In genomic region chr20:14310977-14311654, GRCh38 we compare ENCODE assay signal across 2 cellular contexts.
TF ChIP-seq lines count a peak whose summit lies in the region.

No MANE protein-coding gene starts in this region.

TF ChIP-seq in A549, 52 proteins besides CTCF, POLR2A, EP300 and RAD21 (continued from another document):
- TF ChIP-seq REST (IDR thresholded peaks at IDR 0.05) (no peak), BCL3 (IDR thresholded peaks at IDR 0.05) (no peak), HDAC2 (IDR thresholded peaks at IDR 0.05) (no peak), ESRRA (IDR thresholded peaks at IDR 0.05; ENCODE audit: borderline replicate concordance, low read length) (no peak), RNF2 (IDR thresholded peaks at IDR 0.05; ENCODE audit: borderline replicate concordance, low read depth) (no peak), ZC3H11A (IDR thresholded peaks at IDR 0.05) (no peak), TP53 (CRISPR knock-in tag; IDR thresholded peaks at IDR 0.05) (no peak), PHF8 (IDR thresholded peaks at IDR 0.05; ENCODE audit: borderline replicate concordance, low read depth) (no peak), RARB (CRISPR knock-in tag; IDR thresholded peaks at IDR 0.05) (no peak), MAZ (IDR thresholded peaks at IDR 0.05; ENCODE audit: borderline replicate concordance, low read depth, low read length) (no peak), HEYL (CRISPR knock-in tag; IDR thresholded peaks at IDR 0.05) (no peak)
- TF ChIP-seq, protein P1, sequence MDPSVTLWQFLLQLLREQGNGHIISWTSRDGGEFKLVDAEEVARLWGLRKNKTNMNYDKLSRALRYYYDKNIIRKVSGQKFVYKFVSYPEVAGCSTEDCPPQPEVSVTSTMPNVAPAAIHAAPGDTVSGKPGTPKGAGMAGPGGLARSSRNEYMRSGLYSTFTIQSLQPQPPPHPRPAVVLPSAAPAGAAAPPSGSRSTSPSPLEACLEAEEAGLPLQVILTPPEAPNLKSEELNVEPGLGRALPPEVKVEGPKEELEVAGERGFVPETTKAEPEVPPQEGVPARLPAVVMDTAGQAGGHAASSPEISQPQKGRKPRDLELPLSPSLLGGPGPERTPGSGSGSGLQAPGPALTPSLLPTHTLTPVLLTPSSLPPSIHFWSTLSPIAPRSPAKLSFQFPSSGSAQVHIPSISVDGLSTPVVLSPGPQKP (IDR thresholded peaks at IDR 0.05; ENCODE audit: low read depth, low read length): no peak
- TF ChIP-seq, protein P2, sequence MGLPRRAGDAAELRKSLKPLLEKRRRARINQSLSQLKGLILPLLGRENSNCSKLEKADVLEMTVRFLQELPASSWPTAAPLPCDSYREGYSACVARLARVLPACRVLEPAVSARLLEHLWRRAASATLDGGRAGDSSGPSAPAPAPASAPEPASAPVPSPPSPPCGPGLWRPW (IDR thresholded peaks at IDR 0.05): no peak
- TF ChIP-seq, protein P3, sequence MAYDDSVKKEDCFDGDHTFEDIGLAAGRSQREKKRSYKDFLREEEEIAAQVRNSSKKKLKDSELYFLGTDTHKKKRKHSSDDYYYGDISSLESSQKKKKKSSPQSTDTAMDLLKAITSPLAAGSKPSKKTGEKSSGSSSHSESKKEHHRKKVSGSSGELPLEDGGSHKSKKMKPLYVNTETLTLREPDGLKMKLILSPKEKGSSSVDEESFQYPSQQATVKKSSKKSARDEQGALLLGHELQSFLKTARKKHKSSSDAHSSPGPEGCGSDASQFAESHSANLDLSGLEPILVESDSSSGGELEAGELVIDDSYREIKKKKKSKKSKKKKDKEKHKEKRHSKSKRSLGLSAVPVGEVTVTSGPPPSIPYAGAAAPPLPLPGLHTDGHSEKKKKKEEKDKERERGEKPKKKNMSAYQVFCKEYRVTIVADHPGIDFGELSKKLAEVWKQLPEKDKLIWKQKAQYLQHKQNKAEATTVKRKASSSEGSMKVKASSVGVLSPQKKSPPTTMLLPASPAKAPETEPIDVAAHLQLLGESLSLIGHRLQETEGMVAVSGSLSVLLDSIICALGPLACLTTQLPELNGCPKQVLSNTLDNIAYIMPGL (CRISPR knock-in tag; IDR thresholded peaks at IDR 0.05; ENCODE audit: borderline replicate concordance): no peak

TF ChIP-seq in IMR-90, 13 proteins besides CTCF, POLR2A, EP300 and RAD21 (continued from another document):
- TF ChIP-seq, protein P1 (IDR thresholded peaks at IDR 0.05; ENCODE audit: borderline replicate concordance, low read depth, low read length): no peak
